In the genomic region with DNA sequence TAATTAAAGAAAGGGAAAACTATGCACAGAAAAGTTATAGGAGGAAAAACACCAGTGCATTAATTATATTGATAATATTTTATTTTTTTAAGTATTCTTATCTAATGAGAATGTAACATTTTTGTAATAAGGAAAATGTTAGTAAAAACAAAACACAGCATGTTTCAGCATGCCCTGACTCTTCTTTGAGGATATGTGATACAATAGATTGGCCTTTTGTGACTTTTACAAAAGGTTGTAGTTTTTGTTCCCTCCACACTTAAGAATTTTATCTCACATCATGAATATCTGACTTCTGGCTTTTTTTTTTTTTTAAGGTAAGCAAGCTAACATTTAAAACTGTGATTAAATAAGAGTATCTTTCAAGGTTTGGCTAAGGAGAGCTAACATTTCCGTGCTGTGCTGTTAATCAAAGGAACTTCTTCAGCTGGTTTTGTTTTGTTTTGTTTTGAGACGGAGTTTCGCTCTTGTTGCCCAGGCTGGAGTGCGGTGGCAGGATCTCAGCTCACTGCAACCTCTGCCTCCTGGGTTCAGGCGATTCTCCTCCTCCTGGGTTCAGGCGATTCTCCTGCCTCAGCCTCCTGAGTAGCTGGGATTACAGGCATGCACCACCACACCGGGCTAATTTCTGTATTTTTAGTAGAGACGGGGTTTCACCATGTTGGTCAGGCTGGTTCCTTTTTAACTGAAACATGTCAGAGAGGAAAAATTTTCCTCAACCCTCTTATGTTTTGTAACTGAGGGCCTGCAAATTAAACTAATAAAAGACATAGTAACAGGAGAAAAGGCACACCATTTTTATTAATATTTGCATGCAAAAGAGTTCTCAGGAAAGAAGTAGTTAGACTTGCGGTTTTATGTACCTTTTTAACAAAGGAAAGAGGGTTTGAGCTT, we compare ENCODE assay signal across 10 cellular contexts. TPM values are rescaled to one million over a fixed set of nuclear protein-coding genes. Genes with fewer than 3 reads are reported as not detected.
DNase-seq lines count a peak whose midpoint lies in the region; ATAC-seq and TF ChIP-seq lines count a peak whose summit lies in the region.
"Had no signal": no experiment of that assay in that cellular context is flagged by ENCODE, and none has a peak within 500 bp of the region (broad histone marks: within the 10 kb centered on the region; RNA-seq: fewer than 3 reads in every experiment).

No MANE protein-coding gene starts in this region.

- ATAC-seq in activated naive CD8-positive, alpha-beta T cell treated with anti-CD3 and anti-CD28 coated beads, Interleukin-2, amount 10 ng/mL, durations not matched to agents 7 days and 5 days (ENCODE audit: low read depth) = peak; percentile 76
- ATAC-seq in stimulated activated naive CD8-positive, alpha-beta T cell treated with anti-CD3 and anti-CD28 coated beads, Interleukin-15, Interleukin-2, amounts not matched to agents 100 U/mL and 50 U/mL, for 24 hours = peak; percentile 51
- ATAC-seq in omental fat pad (ENCODE audit: low FRiP score) = no peak

- WGBS in lower leg skin, 2 donors = 79 to 81% methylated on average over 9 of the region's 9 CpGs

- H3K4me1 Mint-ChIP-seq in T-helper 1 cell treated with Interleukin-12 subunit alpha and Interleukin-12 subunit beta and Interleukin-4 antibody, amounts not matched to agents 30 μg/mL and 1 μg/mL, for 36 hours (ENCODE audit: low read depth) = peaks cover 26% of the 10 kb centered on the region
- H3K4me1 Mint-ChIP-seq in activated naive CD8-positive, alpha-beta T cell treated with anti-CD3 and anti-CD28 coated beads, Interleukin-2, amount 10 ng/mL, durations not matched to agents 7 days and 5 days = peaks cover 35% of the 10 kb centered on the region
- H3K4me1 Mint-ChIP-seq: nephron had no signal

- POLR2A ChIA-PET in activated naive CD8-positive, alpha-beta T cell treated with anti-CD3 and anti-CD28 coated beads, Interleukin-2, amount 10 ng/mL, durations not matched to agents 7 days and 5 days (lab: Charles Lee) = interaction anchor here (0.6 to 1.5 kb wide), 9 partner anchors 26 to 199 kb away, joined by 3 to 11 read pairs (median 4); a partner anchor contains a TSS

- H3K4me3 Mint-ChIP-seq in T-helper 1 cell treated with Interleukin-12 subunit alpha and Interleukin-12 subunit beta and Interleukin-4 antibody, amounts not matched to agents 30 μg/mL and 1 μg/mL, for 36 hours = peak overlapping the region; percentile 76
- peak overlapping the region; percentile 86 for H3K4me3 Mint-ChIP-seq in activated naive CD8-positive, alpha-beta T cell treated with anti-CD3 and anti-CD28 coated beads, Interleukin-2, amount 10 ng/mL, durations not matched to agents 7 days and 5 days
- H3K4me3 Mint-ChIP-seq: nephron had no signal

- H3K27ac Mint-ChIP-seq in T-helper 1 cell treated with Interleukin-12 subunit alpha and Interleukin-12 subunit beta and Interleukin-4 antibody, amounts not matched to agents 30 μg/mL and 1 μg/mL, for 36 hours = peak overlapping the region; percentile 95
- H3K27ac Mint-ChIP-seq in activated naive CD8-positive, alpha-beta T cell treated with anti-CD3 and anti-CD28 coated beads, Interleukin-2, amount 10 ng/mL, durations not matched to agents 7 days and 5 days = peak overlapping the region; percentile 96
- H3K27ac Mint-ChIP-seq: nephron had no signal

- intact Hi-C loops in lower leg skin (cut with DNase I; ENCODE audit: low total_unique reads) = no loop called here

- no peak for TF ChIP-seq CTCF in omental fat pad (IDR thresholded peaks at IDR 0.05)
- no peak for TF ChIP-seq CTCF in lower leg skin (IDR thresholded peaks at IDR 0.05)

- DNase-seq in activated T-cell treated with anti-CD3 and anti-CD28 coated beads for 1 hour (ENCODE audit: low read depth) (peak; percentile 6), activated T-cell treated with anti-CD3 and anti-CD28 coated beads for 4 hours (no peak), omental fat pad (ENCODE audit: low spot score) (no peak), lower leg skin (ENCODE audit: low spot score in 2 of 2) (no peak), amniotic stem cell (lab: John Stamatoyannopoulos, UW) (no peak)
- peak; percentile 44 for DNase-seq in activated naive CD8-positive, alpha-beta T cell treated with anti-CD3 and anti-CD28 coated beads, Interleukin-2, amount 10 ng/mL, durations not matched to agents 7 days and 5 days
- DNase-seq in stimulated activated naive CD8-positive, alpha-beta T cell treated with anti-CD3 and anti-CD28 coated beads, Interleukin-15, Interleukin-2, amounts not matched to agents 100 U/mL and 50 U/mL, for 24 hours = peak; percentile 28
- DNase-seq: NCI-H345 had no signal

- no peak overlapping the region for H3K4me3 ChIP-seq in lower leg skin (ENCODE audit: low read depth, poor library complexity, severe bottlenecking)

- H3K9me3 Mint-ChIP-seq in T-helper 1 cell treated with Interleukin-12 subunit alpha and Interleukin-12 subunit beta and Interleukin-4 antibody, amounts not matched to agents 30 μg/mL and 1 μg/mL, for 36 hours = peaks cover 51% of the 10 kb centered on the region
- H3K9me3 Mint-ChIP-seq in activated naive CD8-positive, alpha-beta T cell treated with anti-CD3 and anti-CD28 coated beads, Interleukin-2, amount 10 ng/mL, durations not matched to agents 7 days and 5 days = peaks cover 16% of the 10 kb centered on the region

- H3K27me3 Mint-ChIP-seq in T-helper 1 cell treated with Interleukin-12 subunit alpha and Interleukin-12 subunit beta and Interleukin-4 antibody, amounts not matched to agents 30 μg/mL and 1 μg/mL, for 36 hours (ENCODE audit: low read depth) = no peaks in the 10 kb centered on the region
- no peaks in the 10 kb centered on the region for H3K27me3 Mint-ChIP-seq in activated naive CD8-positive, alpha-beta T cell treated with anti-CD3 and anti-CD28 coated beads, Interleukin-2, amount 10 ng/mL, durations not matched to agents 7 days and 5 days

- H3K36me3 Mint-ChIP-seq in T-helper 1 cell treated with Interleukin-12 subunit alpha and Interleukin-12 subunit beta and Interleukin-4 antibody, amounts not matched to agents 30 μg/mL and 1 μg/mL, for 36 hours (ENCODE audit: low read depth) = peaks cover 36% of the 10 kb centered on the region
- peaks cover 35% of the 10 kb centered on the region for H3K36me3 Mint-ChIP-seq in activated naive CD8-positive, alpha-beta T cell treated with anti-CD3 and anti-CD28 coated beads, Interleukin-2, amount 10 ng/mL, durations not matched to agents 7 days and 5 days

- no peak for TF ChIP-seq POLR2A in lower leg skin (IDR thresholded peaks at IDR 0.05)

RNA-seq across cellular contexts. Expression of a gene that starts 30.7 kb away (rescaled TPM):
- total RNA-seq in activated naive CD8-positive, alpha-beta T cell treated with anti-CD3 and anti-CD28 coated beads, Interleukin-2, amount 10 ng/mL, durations not matched to agents 7 days and 5 days = 100 to 1,000 TPM; 252 to 261 TPM
- total RNA-seq in omental fat pad = 100 to 1,000 TPM in 1 of 4 donors, 10 to 100 TPM in 3; 62.4 to 145 (median 71.0) TPM
- total RNA-seq in lower leg skin = 10 to 100 TPM; 41.1 to 74.9 (median 60.3) TPM

Comparison
In these comparisons a context has a peak if more than half of its experiments do, and no peak if none do; other contexts are left out.
1. DNase-seq: peak in activated T-cell treated with anti-CD3 and anti-CD28 coated beads for 1 hour (single experiment), activated naive CD8-positive, alpha-beta T cell treated with anti-CD3 and anti-CD28 coated beads, Interleukin-2, amount 10 ng/mL, durations not matched to agents 7 days and 5 days (single experiment) and stimulated activated naive CD8-positive, alpha-beta T cell treated with anti-CD3 and anti-CD28 coated beads, Interleukin-15, Interleukin-2, amounts not matched to agents 100 U/mL and 50 U/mL, for 24 hours (single experiment); none in activated T-cell treated with anti-CD3 and anti-CD28 coated beads for 4 hours (single experiment), omental fat pad (single experiment), lower leg skin (0 of 2) and amniotic stem cell (single experiment).